ENCODE assay signal across 1 cellular context in the genomic region with DNA sequence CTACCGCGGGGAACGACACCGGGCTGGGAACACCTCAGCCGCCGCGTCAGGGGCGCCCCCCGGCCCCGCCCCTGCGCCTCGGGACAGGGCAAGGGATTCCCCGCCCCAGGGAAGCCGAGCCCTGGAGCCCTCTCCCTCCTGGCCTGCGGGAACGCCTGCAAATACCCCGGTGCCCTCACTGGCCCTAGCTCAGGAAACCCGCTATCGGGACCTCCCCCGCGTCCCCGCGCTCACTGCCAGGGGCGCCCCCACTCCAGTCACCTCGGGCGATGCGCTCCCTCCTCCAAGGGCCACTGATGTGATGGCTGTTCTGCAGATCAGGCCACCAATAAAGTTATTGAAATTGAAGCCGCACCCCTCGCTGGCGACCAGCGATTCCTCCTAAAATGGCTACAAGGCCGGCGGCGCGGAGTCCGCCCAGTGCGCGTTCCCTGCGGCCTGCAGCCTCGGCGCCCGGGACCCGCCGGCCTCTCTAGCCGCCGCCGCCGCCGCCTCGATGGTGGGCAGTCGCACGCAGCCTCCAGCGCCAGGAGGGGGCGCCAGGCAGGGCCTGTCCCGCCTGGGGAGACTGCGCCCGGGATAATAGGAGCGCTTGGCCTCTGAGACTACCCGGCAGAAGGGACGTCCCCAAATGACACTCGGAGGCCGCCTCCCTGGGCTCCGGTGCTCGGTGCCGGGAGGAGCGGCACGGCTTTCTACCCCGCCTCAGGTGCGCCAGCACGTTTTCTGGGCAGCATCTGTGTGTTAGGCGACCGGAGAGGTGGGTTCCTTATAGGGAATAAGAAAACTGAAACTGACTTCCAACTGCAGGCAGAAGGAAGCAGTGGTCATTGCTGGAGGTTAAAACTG.
TF ChIP-seq lines count a peak whose summit lies in the region.

A gene with protein sequence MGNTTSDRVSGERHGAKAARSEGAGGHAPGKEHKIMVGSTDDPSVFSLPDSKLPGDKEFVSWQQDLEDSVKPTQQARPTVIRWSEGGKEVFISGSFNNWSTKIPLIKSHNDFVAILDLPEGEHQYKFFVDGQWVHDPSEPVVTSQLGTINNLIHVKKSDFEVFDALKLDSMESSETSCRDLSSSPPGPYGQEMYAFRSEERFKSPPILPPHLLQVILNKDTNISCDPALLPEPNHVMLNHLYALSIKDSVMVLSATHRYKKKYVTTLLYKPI (minus strand): TSS at position 303 of the 849 bp plus-strand sequence. CDS start 326 bp downstream, outside the sequence.

TF ChIP-seq in K562, 482 proteins besides CTCF, POLR2A, EP300 and RAD21 (continued from another document and continues in another):
- TF ChIP-seq, protein P1, sequence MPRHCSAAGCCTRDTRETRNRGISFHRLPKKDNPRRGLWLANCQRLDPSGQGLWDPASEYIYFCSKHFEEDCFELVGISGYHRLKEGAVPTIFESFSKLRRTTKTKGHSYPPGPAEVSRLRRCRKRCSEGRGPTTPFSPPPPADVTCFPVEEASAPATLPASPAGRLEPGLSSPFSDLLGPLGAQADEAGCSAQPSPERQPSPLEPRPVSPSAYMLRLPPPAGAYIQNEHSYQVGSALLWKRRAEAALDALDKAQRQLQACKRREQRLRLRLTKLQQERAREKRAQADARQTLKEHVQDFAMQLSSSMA (CRISPR knock-in tag; IDR thresholded peaks at IDR 0.05), result 0 out of 2 replicates have a peak, but pooled peaks have one; percentile 22
- TF ChIP-seq TRIM28 (IDR thresholded peaks at IDR 0.05) (peak; percentile 15; the same call in 1 of the 2 replicates), U2AF1 (optimal IDR thresholded peaks at IDR 0.05; ENCODE audit: low read depth, low read length) (peak; percentile 84), SOX6 (IDR thresholded peaks at IDR 0.05) (peak; percentile 85), RBBP5 (IDR thresholded peaks at IDR 0.05; ENCODE audit: borderline replicate concordance, insufficient read depth, low read length, poor library complexity, severe bottlenecking) (peak; percentile 78), TOE1 (IDR thresholded peaks at IDR 0.05; ENCODE audit: borderline replicate concordance) (peak; percentile 83), TOE1 (CRISPR knock-in tag; IDR thresholded peaks at IDR 0.05; ENCODE audit: borderline replicate concordance, low read depth) (no peak), RBM14 (IDR thresholded peaks at IDR 0.05; ENCODE audit: borderline replicate concordance, insufficient read depth, low read depth, low read length) (no peak), SIN3A (IDR thresholded peaks at IDR 0.05; ENCODE audit: borderline replicate concordance in 2 of 2, control insufficient read depth in 1 of 2, low read depth in 2 of 2, low read length in 2 of 2) (peak in 1 of 2 experiments; percentile 19; a peak in 2 of 4 replicates), SNRNP70 (optimal IDR thresholded peaks at IDR 0.05; ENCODE audit: low read depth, low read length) (no peak), C11orf30 (IDR thresholded peaks at IDR 0.05; ENCODE audit: low read depth) (peak; percentile 47), NR2C2 (CRISPR knock-in tag; IDR thresholded peaks at IDR 0.05) (0 out of 2 replicates have a peak, but pooled peaks have one; percentile 55), NR2C2 (tag; IDR thresholded peaks at IDR 0.05) (no peak; the same call in 1 of the 2 replicates), ZNF76 (CRISPR knock-in tag; IDR thresholded peaks at IDR 0.05; ENCODE audit: borderline replicate concordance) (peak; percentile 63; the same call in 1 of the 2 replicates), ZC3H11A (IDR thresholded peaks at IDR 0.05; ENCODE audit: low read depth, low read length) (0 out of 2 replicates have a peak, but pooled peaks have one; percentile 23), NEUROD1 (IDR thresholded peaks at IDR 0.05; ENCODE audit: borderline replicate concordance, low read depth, low read length, partially characterized antibody) (peak; percentile 43), FOXJ2 (tag; IDR thresholded peaks at IDR 0.05) (0 out of 2 replicates have a peak, but pooled peaks have one; percentile 58), MEIS2 (IDR thresholded peaks at IDR 0.05; ENCODE audit: partially characterized antibody) (peak; percentile 24), ZNF695 (CRISPR knock-in tag; IDR thresholded peaks at IDR 0.05) (no peak), BRCA1 (IDR thresholded peaks at IDR 0.05) (no peak), BRCA1 (CRISPR knock-in tag; IDR thresholded peaks at IDR 0.05) (no peak), ESRRA (IDR thresholded peaks at IDR 0.05; ENCODE audit: borderline replicate concordance, low read depth) (peak; percentile 86), NCOA6 (IDR thresholded peaks at IDR 0.05) (0 out of 2 replicates have a peak, but pooled peaks have one; percentile 17), ZKSCAN8 (CRISPR knock-in tag; IDR thresholded peaks at IDR 0.05) (no peak), ATF1 (CRISPR knock-in tag; IDR thresholded peaks at IDR 0.05) (no peak), ATF1 (tag; IDR thresholded peaks at IDR 0.05) (peak; percentile 79), EGR1 (conservative IDR thresholded peaks at IDR 0.05) (peak; percentile 66)
- TF ChIP-seq, protein P2, sequence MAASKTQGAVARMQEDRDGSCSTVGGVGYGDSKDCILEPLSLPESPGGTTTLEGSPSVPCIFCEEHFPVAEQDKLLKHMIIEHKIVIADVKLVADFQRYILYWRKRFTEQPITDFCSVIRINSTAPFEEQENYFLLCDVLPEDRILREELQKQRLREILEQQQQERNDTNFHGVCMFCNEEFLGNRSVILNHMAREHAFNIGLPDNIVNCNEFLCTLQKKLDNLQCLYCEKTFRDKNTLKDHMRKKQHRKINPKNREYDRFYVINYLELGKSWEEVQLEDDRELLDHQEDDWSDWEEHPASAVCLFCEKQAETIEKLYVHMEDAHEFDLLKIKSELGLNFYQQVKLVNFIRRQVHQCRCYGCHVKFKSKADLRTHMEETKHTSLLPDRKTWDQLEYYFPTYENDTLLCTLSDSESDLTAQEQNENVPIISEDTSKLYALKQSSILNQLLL (CRISPR knock-in tag; IDR thresholded peaks at IDR 0.05; ENCODE audit: borderline replicate concordance), result no peak
- TF ChIP-seq, protein P3, sequence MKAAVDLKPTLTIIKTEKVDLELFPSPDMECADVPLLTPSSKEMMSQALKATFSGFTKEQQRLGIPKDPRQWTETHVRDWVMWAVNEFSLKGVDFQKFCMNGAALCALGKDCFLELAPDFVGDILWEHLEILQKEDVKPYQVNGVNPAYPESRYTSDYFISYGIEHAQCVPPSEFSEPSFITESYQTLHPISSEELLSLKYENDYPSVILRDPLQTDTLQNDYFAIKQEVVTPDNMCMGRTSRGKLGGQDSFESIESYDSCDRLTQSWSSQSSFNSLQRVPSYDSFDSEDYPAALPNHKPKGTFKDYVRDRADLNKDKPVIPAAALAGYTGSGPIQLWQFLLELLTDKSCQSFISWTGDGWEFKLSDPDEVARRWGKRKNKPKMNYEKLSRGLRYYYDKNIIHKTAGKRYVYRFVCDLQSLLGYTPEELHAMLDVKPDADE (conservative IDR thresholded peaks at IDR 0.05; ENCODE audit: control insufficient read depth, low read depth, low read length), result peak; percentile 64
- TF ChIP-seq, protein P4, sequence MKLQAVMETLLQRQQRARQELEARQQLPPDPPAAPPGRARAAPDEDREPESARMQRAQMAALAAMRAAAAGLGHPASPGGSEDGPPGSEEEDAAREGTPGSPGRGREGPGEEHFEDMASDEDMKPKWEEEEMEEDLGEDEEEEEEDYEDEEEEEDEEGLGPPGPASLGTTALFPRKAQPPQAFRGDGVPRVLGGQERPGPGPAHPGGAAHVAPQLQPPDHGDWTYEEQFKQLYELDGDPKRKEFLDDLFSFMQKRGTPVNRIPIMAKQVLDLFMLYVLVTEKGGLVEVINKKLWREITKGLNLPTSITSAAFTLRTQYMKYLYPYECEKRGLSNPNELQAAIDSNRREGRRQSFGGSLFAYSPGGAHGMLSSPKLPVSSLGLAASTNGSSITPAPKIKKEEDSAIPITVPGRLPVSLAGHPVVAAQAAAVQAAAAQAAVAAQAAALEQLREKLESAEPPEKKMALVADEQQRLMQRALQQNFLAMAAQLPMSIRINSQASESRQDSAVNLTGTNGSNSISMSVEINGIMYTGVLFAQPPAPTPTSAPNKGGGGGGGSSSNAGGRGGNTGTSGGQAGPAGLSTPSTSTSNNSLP (IDR thresholded peaks at IDR 0.05; ENCODE audit: borderline replicate concordance, low read depth, low read length), result peak; percentile 58; the same call in 1 of the 2 replicates
- TF ChIP-seq, protein P5, sequence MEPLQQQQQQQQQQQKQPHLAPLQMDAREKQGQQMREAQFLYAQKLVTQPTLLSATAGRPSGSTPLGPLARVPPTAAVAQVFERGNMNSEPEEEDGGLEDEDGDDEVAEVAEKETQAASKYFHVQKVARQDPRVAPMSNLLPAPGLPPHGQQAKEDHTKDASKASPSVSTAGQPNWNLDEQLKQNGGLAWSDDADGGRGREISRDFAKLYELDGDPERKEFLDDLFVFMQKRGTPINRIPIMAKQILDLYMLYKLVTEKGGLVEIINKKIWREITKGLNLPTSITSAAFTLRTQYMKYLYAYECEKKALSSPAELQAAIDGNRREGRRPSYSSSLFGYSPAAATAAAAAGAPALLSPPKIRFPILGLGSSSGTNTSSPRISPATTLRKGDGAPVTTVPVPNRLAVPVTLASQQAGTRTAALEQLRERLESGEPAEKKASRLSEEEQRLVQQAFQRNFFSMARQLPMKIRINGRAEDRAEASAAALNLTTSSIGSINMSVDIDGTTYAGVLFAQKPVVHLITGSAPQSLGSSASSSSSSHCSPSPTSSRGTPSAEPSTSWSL (CRISPR knock-in tag; IDR thresholded peaks at IDR 0.05; ENCODE audit: borderline replicate concordance), result no peak
- TF ChIP-seq, protein P6, sequence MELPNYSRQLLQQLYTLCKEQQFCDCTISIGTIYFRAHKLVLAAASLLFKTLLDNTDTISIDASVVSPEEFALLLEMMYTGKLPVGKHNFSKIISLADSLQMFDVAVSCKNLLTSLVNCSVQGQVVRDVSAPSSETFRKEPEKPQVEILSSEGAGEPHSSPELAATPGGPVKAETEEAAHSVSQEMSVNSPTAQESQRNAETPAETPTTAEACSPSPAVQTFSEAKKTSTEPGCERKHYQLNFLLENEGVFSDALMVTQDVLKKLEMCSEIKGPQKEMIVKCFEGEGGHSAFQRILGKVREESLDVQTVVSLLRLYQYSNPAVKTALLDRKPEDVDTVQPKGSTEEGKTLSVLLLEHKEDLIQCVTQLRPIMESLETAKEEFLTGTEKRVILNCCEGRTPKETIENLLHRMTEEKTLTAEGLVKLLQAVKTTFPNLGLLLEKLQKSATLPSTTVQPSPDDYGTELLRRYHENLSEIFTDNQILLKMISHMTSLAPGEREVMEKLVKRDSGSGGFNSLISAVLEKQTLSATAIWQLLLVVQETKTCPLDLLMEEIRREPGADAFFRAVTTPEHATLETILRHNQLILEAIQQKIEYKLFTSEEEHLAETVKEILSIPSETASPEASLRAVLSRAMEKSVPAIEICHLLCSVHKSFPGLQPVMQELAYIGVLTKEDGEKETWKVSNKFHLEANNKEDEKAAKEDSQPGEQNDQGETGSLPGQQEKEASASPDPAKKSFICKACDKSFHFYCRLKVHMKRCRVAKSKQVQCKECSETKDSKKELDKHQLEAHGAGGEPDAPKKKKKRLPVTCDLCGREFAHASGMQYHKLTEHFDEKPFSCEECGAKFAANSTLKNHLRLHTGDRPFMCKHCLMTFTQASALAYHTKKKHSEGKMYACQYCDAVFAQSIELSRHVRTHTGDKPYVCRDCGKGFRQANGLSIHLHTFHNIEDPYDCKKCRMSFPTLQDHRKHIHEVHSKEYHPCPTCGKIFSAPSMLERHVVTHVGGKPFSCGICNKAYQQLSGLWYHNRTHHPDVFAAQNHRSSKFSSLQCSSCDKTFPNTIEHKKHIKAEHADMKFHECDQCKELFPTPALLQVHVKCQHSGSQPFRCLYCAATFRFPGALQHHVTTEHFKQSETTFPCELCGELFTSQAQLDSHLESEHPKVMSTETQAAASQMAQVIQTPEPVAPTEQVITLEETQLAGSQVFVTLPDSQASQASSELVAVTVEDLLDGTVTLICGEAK (IDR thresholded peaks at IDR 0.05), result peak; percentile 100
- TF ChIP-seq, protein P6 (CRISPR knock-in tag; IDR thresholded peaks at IDR 0.05), result peak; percentile 99
- TF ChIP-seq, protein P7, sequence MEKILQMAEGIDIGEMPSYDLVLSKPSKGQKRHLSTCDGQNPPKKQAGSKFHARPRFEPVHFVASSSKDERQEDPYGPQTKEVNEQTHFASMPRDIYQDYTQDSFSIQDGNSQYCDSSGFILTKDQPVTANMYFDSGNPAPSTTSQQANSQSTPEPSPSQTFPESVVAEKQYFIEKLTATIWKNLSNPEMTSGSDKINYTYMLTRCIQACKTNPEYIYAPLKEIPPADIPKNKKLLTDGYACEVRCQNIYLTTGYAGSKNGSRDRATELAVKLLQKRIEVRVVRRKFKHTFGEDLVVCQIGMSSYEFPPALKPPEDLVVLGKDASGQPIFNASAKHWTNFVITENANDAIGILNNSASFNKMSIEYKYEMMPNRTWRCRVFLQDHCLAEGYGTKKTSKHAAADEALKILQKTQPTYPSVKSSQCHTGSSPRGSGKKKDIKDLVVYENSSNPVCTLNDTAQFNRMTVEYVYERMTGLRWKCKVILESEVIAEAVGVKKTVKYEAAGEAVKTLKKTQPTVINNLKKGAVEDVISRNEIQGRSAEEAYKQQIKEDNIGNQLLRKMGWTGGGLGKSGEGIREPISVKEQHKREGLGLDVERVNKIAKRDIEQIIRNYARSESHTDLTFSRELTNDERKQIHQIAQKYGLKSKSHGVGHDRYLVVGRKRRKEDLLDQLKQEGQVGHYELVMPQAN (IDR thresholded peaks at IDR 0.05; ENCODE audit: borderline replicate concordance), result peak; percentile 69; the same call in 1 of the 2 replicates
- TF ChIP-seq, protein P8, sequence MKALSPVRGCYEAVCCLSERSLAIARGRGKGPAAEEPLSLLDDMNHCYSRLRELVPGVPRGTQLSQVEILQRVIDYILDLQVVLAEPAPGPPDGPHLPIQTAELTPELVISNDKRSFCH (CRISPR knock-in tag; IDR thresholded peaks at IDR 0.05), result no peak
- TF ChIP-seq, protein P8 (tag; IDR thresholded peaks at IDR 0.05), result 0 out of 2 replicates have a peak, but pooled peaks have one; percentile 40
